In genomic region chr4:146087856-146088255, GRCh38 we compare ENCODE assay signal across 23 cellular contexts.
A peak's percentile ranks its signal among the peaks of the same experiment; 100 is the strongest.
DNase-seq lines count a peak whose midpoint lies in the region; FAIRE-seq and TF ChIP-seq lines count a peak whose summit lies in the region.
"Had no signal": no experiment of that assay in that cellular context is flagged by ENCODE, and none has a peak within 500 bp of the region (broad histone marks: within the 10 kb centered on the region; RNA-seq: fewer than 3 reads in every experiment).

No MANE protein-coding gene starts in this region.

- no peaks in the 10 kb centered on the region for H3K36me3 ChIP-seq in bronchial epithelial cell (ENCODE audit: control insufficient read depth, insufficient read depth, low read length)
- H3K36me3 ChIP-seq: BLaER1 treated with 17β-estradiol and CSF1 and Interleukin-3, amounts not matched to agents 10 nM and 100 nM had no signal

- TF ChIP-seq CTCF in bronchial epithelial cell (IDR thresholded peaks at IDR 0.05; ENCODE audit: insufficient read depth, low read length, severe bottlenecking): no peak

- DNase-seq in LHCN-M2 (ENCODE audit: low read depth) (peak; percentile 5), bronchial epithelial cell (ENCODE audit: low read depth) (no peak), myocyte (ENCODE audit: low read depth) (peak; percentile 74), NCI-H226 (no peak), COLO829 (ENCODE audit: low spot score) (no peak)
- no peak for DNase-seq in activated CD4-positive, alpha-beta T cell treated with anti-CD3 and anti-CD28 coated beads, Interleukin-2, amount 10 ng/mL, durations not matched to agents 24 days and 14 days
- DNase-seq: AML-193; CD4-positive, alpha-beta T cell; CD8-positive, alpha-beta T cell; COR-L47; DMS 273 treated with DMSO at 0.1 percent for 48 hours; DMS153; DMS53; DMS79; DND-41; EL; GDM1 had no signal

- intact Hi-C loops in activated CD4-positive, alpha-beta T cell treated with anti-CD3 and anti-CD28 coated beads, Interleukin-2, amount 10 ng/mL, durations not matched to agents 24 days and 14 days (cut with micrococcal nuclease): no loop called here

- no peaks in the 10 kb centered on the region for H3K36me3 Mint-ChIP-seq in activated CD4-positive, alpha-beta T cell treated with anti-CD3 and anti-CD28 coated beads, Interleukin-2, amount 10 ng/mL, durations not matched to agents 24 days and 14 days (ENCODE audit: low read depth)
- H3K36me3 Mint-ChIP-seq: CD8-positive, alpha-beta T cell had no signal

- peak; percentile 60 for FAIRE-seq in bronchial epithelial cell (lab: Jason Lieb, UNC)
- FAIRE-seq: A549, GM12878, GM12892, GM19239 had no signal

- no peak overlapping the region for H3K4me3 Mint-ChIP-seq in activated CD4-positive, alpha-beta T cell treated with anti-CD3 and anti-CD28 coated beads, Interleukin-2, amount 10 ng/mL, durations not matched to agents 24 days and 14 days
- H3K4me3 Mint-ChIP-seq: B cell; CD4-positive, alpha-beta T cell; CD8-positive, alpha-beta T cell had no signal

- H3K27me3 ChIP-seq in bronchial epithelial cell (ENCODE audit: control insufficient read depth, insufficient read depth, low read length): peaks cover 2% of the 10 kb centered on the region
- H3K27me3 ChIP-seq: BLaER1 treated with 17β-estradiol and CSF1 and Interleukin-3, amounts not matched to agents 10 nM and 100 nM had no signal

- no peak overlapping the region for H3K4me3 ChIP-seq in bronchial epithelial cell (ENCODE audit: low read depth, low read length)
- H3K4me3 ChIP-seq: A549; BLaER1 treated with 17β-estradiol and CSF1 and Interleukin-3, amounts not matched to agents 10 nM and 100 nM; GM12878 had no signal

- H3K4me1 Mint-ChIP-seq in activated CD4-positive, alpha-beta T cell treated with anti-CD3 and anti-CD28 coated beads, Interleukin-2, amount 10 ng/mL, durations not matched to agents 24 days and 14 days: no peaks in the 10 kb centered on the region

- H3K9me3 Mint-ChIP-seq in activated CD4-positive, alpha-beta T cell treated with anti-CD3 and anti-CD28 coated beads, Interleukin-2, amount 10 ng/mL, durations not matched to agents 24 days and 14 days: no peaks in the 10 kb centered on the region
- H3K9me3 Mint-ChIP-seq: CD4-positive, alpha-beta T cell; CD8-positive, alpha-beta T cell had no signal

- H3K27ac Mint-ChIP-seq in activated CD4-positive, alpha-beta T cell treated with anti-CD3 and anti-CD28 coated beads, Interleukin-2, amount 10 ng/mL, durations not matched to agents 24 days and 14 days: no peak overlapping the region
- H3K27ac Mint-ChIP-seq: B cell; CD4-positive, alpha-beta T cell; CD8-positive, alpha-beta T cell had no signal

- H3K27me3 Mint-ChIP-seq in activated CD4-positive, alpha-beta T cell treated with anti-CD3 and anti-CD28 coated beads, Interleukin-2, amount 10 ng/mL, durations not matched to agents 24 days and 14 days: peaks cover 36% of the 10 kb centered on the region
- H3K27me3 Mint-ChIP-seq: B cell; CD4-positive, alpha-beta T cell had no signal

Comparison
In these comparisons a context has a peak if more than half of its experiments do, and no peak if none do; other contexts are left out.
1. DNase-seq: peak in LHCN-M2 (single experiment) and myocyte (single experiment); none in bronchial epithelial cell (single experiment), activated CD4-positive, alpha-beta T cell treated with anti-CD3 and anti-CD28 coated beads, Interleukin-2, amount 10 ng/mL, durations not matched to agents 24 days and 14 days (single experiment), NCI-H226 (single experiment) and COLO829 (single experiment).